12 cellular contexts compared by ENCODE assay signal in the genomic region with DNA sequence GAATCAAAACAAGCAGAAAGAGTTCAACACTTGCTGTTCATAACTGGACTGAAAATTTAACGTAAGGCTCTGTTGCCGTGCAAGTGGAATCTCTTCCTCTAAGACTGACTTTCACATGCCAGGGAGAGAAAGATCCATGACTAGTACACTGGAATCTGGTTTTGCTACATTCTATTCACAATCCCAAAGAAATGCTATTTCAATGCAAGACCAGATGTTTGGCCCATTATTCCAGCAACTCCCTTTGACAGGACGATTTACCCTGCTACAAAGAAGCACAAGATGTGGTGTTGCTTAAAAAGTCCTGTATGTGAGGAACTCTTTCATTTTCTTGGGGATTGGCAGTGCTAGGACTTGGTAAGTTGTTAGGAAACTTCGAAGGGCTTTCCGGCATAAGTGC. TPM values are rescaled to one million over a fixed set of nuclear protein-coding genes. Genes with fewer than 3 reads are reported as not detected.
DNase-seq lines count a peak whose midpoint lies in the region; ATAC-seq and TF ChIP-seq lines count a peak whose summit lies in the region.
"Had no signal": no experiment of that assay in that cellular context is flagged by ENCODE, and none has a peak within 500 bp of the region (broad histone marks: within the 10 kb centered on the region; RNA-seq: fewer than 3 reads in every experiment).

No MANE protein-coding gene starts in this region.

- ATAC-seq in activated T-cell treated with anti-CD3 and anti-CD28 coated beads, Interleukin-2, amount 50 U/mL, for 72 hours (replicated peaks in 1 of 2): no peak
- ATAC-seq in T-helper 17 cell (no peak), HG03139 (IDR thresholded peaks at IDR 0.05; ENCODE audit: unreplicated experiment) (no peak), GM21723 (IDR thresholded peaks at IDR 0.05; ENCODE audit: unreplicated experiment) (no peak)

- H3K4me1 Mint-ChIP-seq in activated T-cell treated with anti-CD3 and anti-CD28 coated beads, Interleukin-2, amount 50 U/mL, for 72 hours (ENCODE audit: low read depth): peaks cover 66% of the 10 kb centered on the region
- H3K4me1 Mint-ChIP-seq in T-helper 17 cell: peaks cover 15% of the 10 kb centered on the region
- H3K4me1 Mint-ChIP-seq: neural progenitor cell had no signal

- peaks cover 20 to 50% of the 10 kb centered on the region in 2 donors for H3K36me3 Mint-ChIP-seq in activated T-cell treated with anti-CD3 and anti-CD28 coated beads, Interleukin-2, amount 50 U/mL, for 72 hours (ENCODE audit: insufficient read depth in 2 of 2)
- peaks cover 9% of the 10 kb centered on the region for H3K36me3 Mint-ChIP-seq in T-helper 17 cell (ENCODE audit: low read depth)

- no peaks in the 10 kb centered on the region for H3K27me3 Mint-ChIP-seq in activated T-cell treated with anti-CD3 and anti-CD28 coated beads, Interleukin-2, amount 50 U/mL, for 72 hours (ENCODE audit: low read depth)
- no peaks in the 10 kb centered on the region for H3K27me3 Mint-ChIP-seq in T-helper 17 cell

- H3K9me3 Mint-ChIP-seq in activated T-cell treated with anti-CD3 and anti-CD28 coated beads, Interleukin-2, amount 50 U/mL, for 72 hours: no peaks in the 10 kb centered on the region
- H3K9me3 Mint-ChIP-seq: neural progenitor cell had no signal

- peak overlapping the region; percentile 98 for H3K27ac Mint-ChIP-seq in activated T-cell treated with anti-CD3 and anti-CD28 coated beads, Interleukin-2, amount 50 U/mL, for 72 hours
- peak overlapping the region; percentile 88 for H3K27ac Mint-ChIP-seq in T-helper 17 cell
- H3K27ac Mint-ChIP-seq: neural progenitor cell had no signal

- H3K4me3 Mint-ChIP-seq in activated T-cell treated with anti-CD3 and anti-CD28 coated beads, Interleukin-2, amount 50 U/mL, for 72 hours: peak overlapping the region; percentile 7 to 63
- H3K4me3 Mint-ChIP-seq in T-helper 17 cell: peak overlapping the region; percentile 55
- H3K4me3 Mint-ChIP-seq: neural progenitor cell had no signal

- H3K4me3 ChIP-seq in epithelial cell of esophagus (ENCODE audit: low read length): no peak overlapping the region
- H3K4me3 ChIP-seq: neural progenitor cell had no signal

- H3K27ac ChIP-seq in temporal lobe (ENCODE audit: low read depth, low read length): peak overlapping the region; percentile 41
- H3K27ac ChIP-seq: neural progenitor cell had no signal

- DNase-seq in activated T-cell treated with anti-CD3 and anti-CD28 coated beads, Interleukin-2, amount 50 U/mL, for 72 hours: no peak
- no peak for DNase-seq in activated T-cell treated with anti-CD3 and anti-CD28 coated beads, Interleukin-2, amount 50 U/mL, for 48 hours
- DNase-seq in T-helper 17 cell (no peak), epithelial cell of esophagus (ENCODE audit: low read depth) (peak; percentile 52), HUDEP-2 (lab: John Stamatoyannopoulos, UW; ENCODE audit: unreplicated experiment in 76 of 76) (no peak)
- DNase-seq: activated CD4-positive, alpha-beta T cell treated with anti-CD3 and anti-CD28 coated beads for 1 hour; activated gamma-delta T cell treated with Interleukin-2 at 50 U/mL for 16 hours; NCI-H345 had no signal

- no peak for TF ChIP-seq CTCF in epithelial cell of esophagus (IDR thresholded peaks at IDR 0.05; ENCODE audit: insufficient read depth, low read depth, low read length, missing control alignments)

- H3K9me3 ChIP-seq in T-helper 17 cell (ENCODE audit: control insufficient read depth, low read length, poor library complexity, severe bottlenecking): no peaks in the 10 kb centered on the region

RNA-seq across cellular contexts. Expression of a gene that starts 17.4 kb away (rescaled TPM):
- total RNA-seq in activated T-cell treated with anti-CD3 and anti-CD28 coated beads, Interleukin-2, amount 50 U/mL, for 72 hours: 10 to 100 TPM; 43.3 to 56.6 TPM
- 10 to 100 TPM; 10.6 to 15.8 TPM for total RNA-seq in T-helper 17 cell
- 16.5 TPM for total RNA-seq in temporal lobe

RNA-seq across cellular contexts. Expression of a gene that starts 27.1 kb away (rescaled TPM):
- 10 to 100 TPM; 41.6 to 69.7 TPM for total RNA-seq in activated T-cell treated with anti-CD3 and anti-CD28 coated beads, Interleukin-2, amount 50 U/mL, for 72 hours
- total RNA-seq in T-helper 17 cell (10 to 100 TPM; 26.9 to 36.2 TPM), temporal lobe (215 TPM)
